Comparison of ENCODE assay signal across 18 cellular contexts in the genomic region with DNA sequence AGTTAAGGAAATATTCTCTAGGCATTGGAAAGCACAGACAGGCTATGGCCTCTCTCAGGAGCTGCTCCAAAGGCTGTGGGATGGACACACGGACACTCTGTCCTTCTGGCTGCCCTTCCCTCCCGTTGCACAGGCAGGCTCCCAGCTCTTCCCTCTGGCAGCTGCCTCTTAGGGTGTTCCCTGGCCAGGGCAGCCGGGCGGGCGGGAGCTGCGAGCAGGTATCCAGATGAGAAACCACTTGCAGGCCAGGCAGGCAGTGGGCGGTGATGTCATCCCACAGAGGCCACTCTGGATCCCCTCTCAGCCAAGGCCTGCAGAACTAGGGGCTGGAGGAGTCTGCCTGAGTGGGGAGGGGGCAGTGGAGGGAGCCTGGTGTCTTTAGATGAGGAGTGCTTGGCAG.
A peak's percentile ranks its signal among the peaks of the same experiment; 100 is the strongest.
DNase-seq lines count a peak whose midpoint lies in the region; ATAC-seq and TF ChIP-seq lines count a peak whose summit lies in the region.
"Had no signal": no experiment of that assay in that cellular context is flagged by ENCODE, and none has a peak within 500 bp of the region (broad histone marks: within the 10 kb centered on the region; RNA-seq: fewer than 3 reads in every experiment).

No MANE protein-coding gene starts in this region.

- H3K27ac ChIP-seq in vagina, result peak overlapping the region; percentile 94

- peaks cover 86% of the 10 kb centered on the region for H3K4me1 ChIP-seq in vagina

- ATAC-seq in Right ventricle myocardium inferior, result peak; percentile 41
- peak in 1 of 2 donors; percentile 3 for ATAC-seq in left cardiac atrium
- ATAC-seq: activated T-helper 17 cell treated with anti-CD3 and anti-CD28 coated beads, Interleukin-2, amount 50 U/mL, for 72 hours; GM12878; naive thymus-derived CD4-positive, alpha-beta T cell; sciatic nerve had no signal

- DNase-seq in Right ventricle myocardium inferior (ENCODE audit: missing footprints) (no peak), cardiac septum (ENCODE audit: low spot score) (no peak), left cardiac atrium (peak; percentile 48), posterior vena cava (ENCODE audit: low spot score) (peak; percentile 85), vagina (ENCODE audit: extremely low spot score in 2 of 2) (no peak), EL (no peak)
- no peak for DNase-seq in activated CD8-positive, alpha-beta memory T cell treated with anti-CD3 and anti-CD28 coated beads for 24 hours
- DNase-seq in activated CD4-positive, alpha-beta T cell treated with anti-CD3 and anti-CD28 coated beads, Interleukin-2, amount 50 U/mL, for 1 hour, result no peak
- DNase-seq: activated CD4-positive, alpha-beta T cell treated with anti-CD3 and anti-CD28 coated beads, Interleukin-2, amount 10 ng/mL, durations not matched to agents 7 days and 5 days; aorta; central memory CD4-positive, alpha-beta T cell; COR-L47; naive thymus-derived CD4-positive, alpha-beta T cell; NCI-H187 treated with DMSO at 0.1 percent for 48 hours; NCI-H526 treated with DMSO at 0.1 percent for 48 hours had no signal

- H3K27me3 ChIP-seq in vagina, result no peaks in the 10 kb centered on the region

- H3K36me3 ChIP-seq in vagina, result no peaks in the 10 kb centered on the region

- TF ChIP-seq CTCF in vagina (IDR thresholded peaks at IDR 0.05), result no peak

- no peak for TF ChIP-seq POLR2A in vagina (IDR thresholded peaks at IDR 0.05)

- intact Hi-C loops in Right ventricle myocardium inferior (cut with DNase I), result no loop called here
- intact Hi-C loops in cardiac septum (cut with DNase I), result loop anchor here (5.0 kb wide), 1 partner anchor 48 kb away; no protein-coding TSS in a partner anchor
- intact Hi-C loops in left cardiac atrium (cut with DNase I), result no loop called here
- intact Hi-C loops in posterior vena cava (cut with DNase I), result loop anchor here in 1 of 2 donors (10.0 kb wide), 1 partner anchor 51 kb away; no protein-coding TSS in a partner anchor
- intact Hi-C loops in vagina (cut with DNase I), result no loop called here

- H3K4me3 ChIP-seq in vagina, result no peak overlapping the region
- H3K4me3 ChIP-seq: GM12878 had no signal

- no peaks in the 10 kb centered on the region for H3K9me3 ChIP-seq in vagina

Comparison
In these comparisons a context has a peak if more than half of its experiments do, and no peak if none do; other contexts are left out.
1. DNase-seq: peak in left cardiac atrium (single experiment) and posterior vena cava (single experiment); none in Right ventricle myocardium inferior (single experiment), cardiac septum (single experiment), vagina (0 of 2), EL (single experiment), activated CD8-positive, alpha-beta memory T cell treated with anti-CD3 and anti-CD28 coated beads for 24 hours (single experiment) and activated CD4-positive, alpha-beta T cell treated with anti-CD3 and anti-CD28 coated beads, Interleukin-2, amount 50 U/mL, for 1 hour (single experiment).